15 cellular contexts compared by ENCODE assay signal in the genomic region with DNA sequence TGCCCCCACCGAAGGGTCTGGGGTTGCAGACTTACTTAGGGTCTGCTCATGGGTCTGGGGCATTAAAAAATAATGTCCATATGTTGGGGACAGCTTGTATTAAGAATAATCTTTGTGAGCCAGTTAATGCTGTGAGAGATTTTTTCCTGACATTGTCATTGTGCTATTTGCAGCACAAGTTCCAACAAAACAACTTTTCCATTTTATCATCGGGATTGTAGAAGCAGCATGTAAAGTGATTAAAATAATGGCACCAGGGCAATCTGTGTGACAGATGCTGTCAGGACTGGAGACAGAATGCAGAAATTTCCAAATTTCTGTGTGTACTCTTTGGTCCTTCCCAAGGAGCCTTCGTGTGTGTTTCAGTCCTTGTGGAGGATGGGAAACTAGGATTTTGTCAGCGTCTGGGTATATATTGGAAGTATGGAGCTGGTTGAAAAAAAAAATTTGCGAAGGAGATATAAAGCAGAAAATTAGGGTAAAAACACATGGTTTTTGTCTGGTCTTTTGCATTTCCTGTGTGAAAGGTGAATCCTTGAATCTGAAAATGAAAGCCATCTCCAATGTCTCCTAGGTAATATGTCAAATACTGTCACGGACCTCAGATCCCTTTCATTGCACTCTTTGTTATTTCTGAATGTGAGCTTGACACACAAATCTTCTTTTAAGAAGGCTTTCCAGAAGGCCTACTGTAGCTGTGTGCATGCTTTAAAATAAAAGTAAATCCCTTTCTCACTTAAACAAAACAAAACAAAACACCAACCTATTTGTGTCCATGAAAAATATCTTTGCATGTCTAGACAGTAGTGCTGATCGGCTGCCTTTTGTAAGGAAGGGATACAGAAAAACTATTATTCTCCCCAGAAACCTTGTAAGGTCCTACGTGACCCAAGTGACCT.
A peak's percentile ranks its signal among the peaks of the same experiment; 100 is the strongest.
DNase-seq lines count a peak whose midpoint lies in the region; ATAC-seq and TF ChIP-seq lines count a peak whose summit lies in the region.
"Had no signal": no experiment of that assay in that cellular context is flagged by ENCODE, and none has a peak within 500 bp of the region (broad histone marks: within the 10 kb centered on the region; RNA-seq: fewer than 3 reads in every experiment).

No MANE protein-coding gene starts in this region.

- no peaks in the 10 kb centered on the region for H3K9me3 ChIP-seq in psoas muscle

- peaks cover 2% of the 10 kb centered on the region for H3K9me3 Mint-ChIP-seq in natural killer cell treated with Interleukin-12 subunit alpha and Interleukin-12 subunit beta and Interleukin-15 and Interleukin-18, amount 100 ng/mL, for 72 hours
- H3K9me3 Mint-ChIP-seq: T-helper 1 cell treated with Interleukin-12 subunit alpha and Interleukin-12 subunit beta and Interleukin-4 antibody, amounts not matched to agents 30 μg/mL and 1 μg/mL, for 36 hours had no signal

- no peak overlapping the region for H3K4me3 Mint-ChIP-seq in natural killer cell treated with Interleukin-12 subunit alpha and Interleukin-12 subunit beta and Interleukin-15 and Interleukin-18, amount 100 ng/mL, for 72 hours
- H3K4me3 Mint-ChIP-seq: stimulated activated memory B cell treated with anti-CD40 and anti-IgM and Interleukin-4, amounts not matched to agents 10 μg/mL and 1 μg/mL and 100 μg/mL, for 72 hours; T-helper 1 cell treated with Interleukin-12 subunit alpha and Interleukin-12 subunit beta and Interleukin-4 antibody, amounts not matched to agents 30 μg/mL and 1 μg/mL, for 36 hours had no signal

- H3K4me3 ChIP-seq in psoas muscle: peak overlapping the region; percentile 35

- H3K27ac ChIP-seq in VCaP: peak overlapping the region; percentile 94
- peak overlapping the region; percentile 68 for H3K27ac ChIP-seq in psoas muscle
- H3K27ac ChIP-seq: brain microvascular endothelial cell had no signal

- no peaks in the 10 kb centered on the region for H3K36me3 ChIP-seq in psoas muscle (ENCODE audit: insufficient read depth in 1 of 2, low read depth in 1 of 2)
- H3K36me3 ChIP-seq: brain microvascular endothelial cell had no signal

- TF ChIP-seq CTCF in VCaP (conservative IDR thresholded peaks at IDR 0.05) (no peak), psoas muscle (IDR thresholded peaks at IDR 0.05) (no peak)

- intact Hi-C loops in left ventricle myocardium superior (cut with micrococcal nuclease): no loop called here
- intact Hi-C loops in psoas muscle (cut with DNase I): no loop called here

- H3K4me1 ChIP-seq in psoas muscle: peaks cover 66% of the 10 kb centered on the region

- peak; percentile 22 for ATAC-seq in GM18867 (IDR thresholded peaks at IDR 0.05; ENCODE audit: unreplicated experiment)
- peak; percentile 64 for ATAC-seq in left ventricle myocardium superior
- peak in 3 of 4 donors; percentile 12 to 44 (median 24) for ATAC-seq in psoas muscle
- no peak for ATAC-seq in natural killer cell treated with Interleukin-12 subunit alpha and Interleukin-12 subunit beta and Interleukin-15 and Interleukin-18, amount 100 ng/mL, for 72 hours
- ATAC-seq in activated CD4-positive, CD25-positive, alpha-beta regulatory T cell treated with anti-CD3 and anti-CD28 coated beads, Interleukin-2, amount 50 U/mL, for 24 hours: no peak
- no peak for ATAC-seq in HG02759 (IDR thresholded peaks at IDR 0.05; ENCODE audit: unreplicated experiment)

- H3K27me3 ChIP-seq in psoas muscle (ENCODE audit: insufficient read depth in 3 of 3, low read length in 2 of 3): no peaks in the 10 kb centered on the region
- H3K27me3 ChIP-seq: brain microvascular endothelial cell had no signal

- H3K36me3 Mint-ChIP-seq in natural killer cell treated with Interleukin-12 subunit alpha and Interleukin-12 subunit beta and Interleukin-15 and Interleukin-18, amount 100 ng/mL, for 72 hours: no peaks in the 10 kb centered on the region
- H3K36me3 Mint-ChIP-seq: stimulated activated memory B cell treated with anti-CD40 and anti-IgM and Interleukin-4, amounts not matched to agents 10 μg/mL and 1 μg/mL and 100 μg/mL, for 72 hours had no signal

- no peak overlapping the region for H3K27ac Mint-ChIP-seq in natural killer cell treated with Interleukin-12 subunit alpha and Interleukin-12 subunit beta and Interleukin-15 and Interleukin-18, amount 100 ng/mL, for 72 hours
- H3K27ac Mint-ChIP-seq: stimulated activated memory B cell treated with anti-CD40 and anti-IgM and Interleukin-4, amounts not matched to agents 10 μg/mL and 1 μg/mL and 100 μg/mL, for 72 hours; T-helper 1 cell treated with Interleukin-12 subunit alpha and Interleukin-12 subunit beta and Interleukin-4 antibody, amounts not matched to agents 30 μg/mL and 1 μg/mL, for 36 hours had no signal

- no peaks in the 10 kb centered on the region for H3K4me1 Mint-ChIP-seq in natural killer cell treated with Interleukin-12 subunit alpha and Interleukin-12 subunit beta and Interleukin-15 and Interleukin-18, amount 100 ng/mL, for 72 hours (ENCODE audit: low read depth in 2 of 2)
- H3K4me1 Mint-ChIP-seq: stimulated activated memory B cell treated with anti-CD40 and anti-IgM and Interleukin-4, amounts not matched to agents 10 μg/mL and 1 μg/mL and 100 μg/mL, for 72 hours had no signal

- WGBS in psoas muscle, 3 donors: 32 to 40% (median 33%) methylated on average over 8 of the region's 8 CpGs

- H3K27me3 Mint-ChIP-seq in natural killer cell treated with Interleukin-12 subunit alpha and Interleukin-12 subunit beta and Interleukin-15 and Interleukin-18, amount 100 ng/mL, for 72 hours: peaks cover 0 to 2% of the 10 kb centered on the region in 2 donors
- H3K27me3 Mint-ChIP-seq: stimulated activated memory B cell treated with anti-CD40 and anti-IgM and Interleukin-4, amounts not matched to agents 10 μg/mL and 1 μg/mL and 100 μg/mL, for 72 hours had no signal

- DNase-seq in left ventricle myocardium superior (no peak), psoas muscle (no peak), T1000 (lab: John Stamatoyannopoulos, UW) (no peak)
- no peak for DNase-seq in natural killer cell treated with Interleukin-12 subunit alpha and Interleukin-12 subunit beta and Interleukin-15 and Interleukin-18, amount 100 ng/mL, for 72 hours (ENCODE audit: low spot score)
- DNase-seq: activated CD4-positive, alpha-beta T cell treated with anti-CD3 and anti-CD28 coated beads, Interleukin-2, amount 50 U/mL, for 4 hours; brain microvascular endothelial cell; hippocampal formation; NCI-H2081; stimulated activated CD4-positive, alpha-beta T cell treated with anti-CD3 and anti-CD28 coated beads, Interleukin-4, amount 100 ng/mL, for 24 hours had no signal

Comparison
In these comparisons a context has a peak if more than half of its experiments do, and no peak if none do; other contexts are left out.
1. ATAC-seq: peak in GM18867 (single experiment), left ventricle myocardium superior (single experiment) and psoas muscle (3 of 4); none in natural killer cell treated with Interleukin-12 subunit alpha and Interleukin-12 subunit beta and Interleukin-15 and Interleukin-18, amount 100 ng/mL, for 72 hours (0 of 2), activated CD4-positive, CD25-positive, alpha-beta regulatory T cell treated with anti-CD3 and anti-CD28 coated beads, Interleukin-2, amount 50 U/mL, for 24 hours (0 of 2) and HG02759 (single experiment).